In genomic region chr14:74712499-74713394, GRCh38 we compare ENCODE assay signal across 1 cellular context.
TF ChIP-seq lines count a peak whose summit lies in the region.

TSS of gene AREL1 (minus strand) at chr14:74713080. CDS start at chr14:74685615, 27,465 bp downstream.
A gene with protein sequence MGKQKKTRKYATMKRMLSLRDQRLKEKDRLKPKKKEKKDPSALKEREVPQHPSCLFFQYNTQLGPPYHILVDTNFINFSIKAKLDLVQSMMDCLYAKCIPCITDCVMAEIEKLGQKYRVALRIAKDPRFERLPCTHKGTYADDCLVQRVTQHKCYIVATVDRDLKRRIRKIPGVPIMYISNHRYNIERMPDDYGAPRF (plus strand): TSS chr14:74713144. CDS start chr14:74713198, 54 bp downstream.

TF ChIP-seq in HepG2, 621 proteins besides CTCF, POLR2A, EP300 and RAD21 (continued from another document and continues in another):
- TF ChIP-seq NFE2 (CRISPR knock-in tag; IDR thresholded peaks at IDR 0.05) = no peak
- no peak for TF ChIP-seq SNAI1 (CRISPR knock-in tag; IDR thresholded peaks at IDR 0.05; ENCODE audit: borderline replicate concordance)
- TF ChIP-seq CAMTA2 (CRISPR knock-in tag; IDR thresholded peaks at IDR 0.05; ENCODE audit: borderline replicate concordance) = no peak
- TF ChIP-seq, protein P1, sequence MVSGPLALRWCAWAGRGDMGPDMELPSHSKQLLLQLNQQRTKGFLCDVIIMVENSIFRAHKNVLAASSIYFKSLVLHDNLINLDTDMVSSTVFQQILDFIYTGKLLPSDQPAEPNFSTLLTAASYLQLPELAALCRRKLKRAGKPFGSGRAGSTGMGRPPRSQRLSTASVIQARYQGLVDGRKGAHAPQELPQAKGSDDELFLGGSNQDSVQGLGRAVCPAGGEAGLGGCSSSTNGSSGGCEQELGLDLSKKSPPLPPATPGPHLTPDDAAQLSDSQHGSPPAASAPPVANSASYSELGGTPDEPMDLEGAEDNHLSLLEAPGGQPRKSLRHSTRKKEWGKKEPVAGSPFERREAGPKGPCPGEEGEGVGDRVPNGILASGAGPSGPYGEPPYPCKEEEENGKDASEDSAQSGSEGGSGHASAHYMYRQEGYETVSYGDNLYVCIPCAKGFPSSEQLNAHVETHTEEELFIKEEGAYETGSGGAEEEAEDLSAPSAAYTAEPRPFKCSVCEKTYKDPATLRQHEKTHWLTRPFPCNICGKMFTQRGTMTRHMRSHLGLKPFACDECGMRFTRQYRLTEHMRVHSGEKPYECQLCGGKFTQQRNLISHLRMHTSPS (CRISPR knock-in tag; IDR thresholded peaks at IDR 0.05; ENCODE audit: low read depth) = no peak
- no peak for TF ChIP-seq KDM6A (CRISPR knock-in tag; IDR thresholded peaks at IDR 0.05; ENCODE audit: low read depth)
- 0 out of 2 replicates have a peak, but pooled peaks have one; percentile 65 for TF ChIP-seq ZNF619 (CRISPR knock-in tag; IDR thresholded peaks at IDR 0.05)
- TF ChIP-seq TOE1 (CRISPR knock-in tag; IDR thresholded peaks at IDR 0.05) = no peak
- TF ChIP-seq STAT6 (CRISPR knock-in tag; IDR thresholded peaks at IDR 0.05; ENCODE audit: borderline replicate concordance) = no peak
- TF ChIP-seq CBX1 (IDR thresholded peaks at IDR 0.05; ENCODE audit: low read depth) = no peak
- no peak for TF ChIP-seq HNRNPH1 (optimal IDR thresholded peaks at IDR 0.05; ENCODE audit: low read depth, low read length)
- TF ChIP-seq ZNF720 (CRISPR knock-in tag; IDR thresholded peaks at IDR 0.05) = no peak
- no peak for TF ChIP-seq REL (CRISPR knock-in tag; conservative IDR thresholded peaks at IDR 0.05)
- TF ChIP-seq, protein P2, sequence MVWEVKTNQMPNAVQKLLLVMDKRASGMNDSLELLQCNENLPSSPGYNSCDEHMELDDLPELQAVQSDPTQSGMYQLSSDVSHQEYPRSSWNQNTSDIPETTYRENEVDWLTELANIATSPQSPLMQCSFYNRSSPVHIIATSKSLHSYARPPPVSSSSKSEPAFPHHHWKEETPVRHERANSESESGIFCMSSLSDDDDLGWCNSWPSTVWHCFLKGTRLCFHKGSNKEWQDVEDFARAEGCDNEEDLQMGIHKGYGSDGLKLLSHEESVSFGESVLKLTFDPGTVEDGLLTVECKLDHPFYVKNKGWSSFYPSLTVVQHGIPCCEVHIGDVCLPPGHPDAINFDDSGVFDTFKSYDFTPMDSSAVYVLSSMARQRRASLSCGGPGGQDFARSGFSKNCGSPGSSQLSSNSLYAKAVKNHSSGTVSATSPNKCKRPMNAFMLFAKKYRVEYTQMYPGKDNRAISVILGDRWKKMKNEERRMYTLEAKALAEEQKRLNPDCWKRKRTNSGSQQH (CRISPR knock-in tag; IDR thresholded peaks at IDR 0.05; ENCODE audit: low read depth) = peak; percentile 94; the same call in 1 of the 2 replicates
- peak; percentile 39; the same call in 1 of the 2 replicates for TF ChIP-seq RFXANK (CRISPR knock-in tag; IDR thresholded peaks at IDR 0.05)
- TF ChIP-seq ARNTL (CRISPR knock-in tag; IDR thresholded peaks at IDR 0.05) = 0 out of 2 replicates have a peak, but pooled peaks have one; percentile 39
- TF ChIP-seq ZNF660 (CRISPR knock-in tag; IDR thresholded peaks at IDR 0.05; ENCODE audit: borderline replicate concordance, low read depth) = no peak
- peak; percentile 76; the same call in 1 of the 2 replicates for TF ChIP-seq MIER3 (CRISPR knock-in tag; IDR thresholded peaks at IDR 0.05; ENCODE audit: borderline replicate concordance)
- no peak for TF ChIP-seq MAFK (conservative IDR thresholded peaks at IDR 0.05 in 1 of 2, IDR thresholded peaks at IDR 0.05 in 1 of 2; ENCODE audit: low read length in 2 of 2)
- no peak for TF ChIP-seq ZNF296 (CRISPR knock-in tag; conservative IDR thresholded peaks at IDR 0.05)
- no peak for TF ChIP-seq MLXIP (CRISPR knock-in tag; IDR thresholded peaks at IDR 0.05; ENCODE audit: borderline replicate concordance)
- peak; percentile 19 for TF ChIP-seq TBL1XR1 (IDR thresholded peaks at IDR 0.05; ENCODE audit: borderline replicate concordance, low read length, partially characterized antibody)
- TF ChIP-seq ZC3H4 (CRISPR knock-in tag; IDR thresholded peaks at IDR 0.05; ENCODE audit: borderline replicate concordance) = no peak
- TF ChIP-seq DPF2 (CRISPR knock-in tag; IDR thresholded peaks at IDR 0.05; ENCODE audit: borderline replicate concordance, low read depth) = no peak
- 0 out of 2 replicates have a peak, but pooled peaks have one; percentile 64 for TF ChIP-seq SIX4 (CRISPR knock-in tag; IDR thresholded peaks at IDR 0.05)
- TF ChIP-seq ZNF766 (CRISPR knock-in tag; IDR thresholded peaks at IDR 0.05; ENCODE audit: borderline replicate concordance) = no peak
- 0 out of 2 replicates have a peak, but pooled peaks have one; percentile 18 for TF ChIP-seq ZNF441 (CRISPR knock-in tag; IDR thresholded peaks at IDR 0.05; ENCODE audit: borderline replicate concordance)
- TF ChIP-seq GABPA (IDR thresholded peaks at IDR 0.05; ENCODE audit: low read depth, low read length) = peak; percentile 93
- TF ChIP-seq GABPA (CRISPR knock-in tag; IDR thresholded peaks at IDR 0.05; ENCODE audit: low read depth) = peak; percentile 100
- TF ChIP-seq FOXK2 (IDR thresholded peaks at IDR 0.05) = no peak
- no peak for TF ChIP-seq FIP1L1 (IDR thresholded peaks at IDR 0.05; ENCODE audit: borderline replicate concordance, insufficient read depth, low read depth, low read length)
- TF ChIP-seq ISL2 (CRISPR knock-in tag; IDR thresholded peaks at IDR 0.05) = 0 out of 2 replicates have a peak, but pooled peaks have one; percentile 34
- TF ChIP-seq ZNF44 (CRISPR knock-in tag; IDR thresholded peaks at IDR 0.05) = no peak
- peak; percentile 46; the same call in 1 of the 2 replicates for TF ChIP-seq GMEB1 (CRISPR knock-in tag; IDR thresholded peaks at IDR 0.05; ENCODE audit: borderline replicate concordance)
- TF ChIP-seq IRF9 (CRISPR knock-in tag; IDR thresholded peaks at IDR 0.05; ENCODE audit: borderline replicate concordance) = peak; percentile 56; the same call in 1 of the 2 replicates
- no peak; the same call in 1 of the 2 replicates for TF ChIP-seq ZBTB7B (CRISPR knock-in tag; IDR thresholded peaks at IDR 0.05)
- peak; percentile 63 for TF ChIP-seq TAF1 (CRISPR knock-in tag; IDR thresholded peaks at IDR 0.05)
- TF ChIP-seq E2F2 (CRISPR knock-in tag; IDR thresholded peaks at IDR 0.05; ENCODE audit: borderline replicate concordance) = no peak
- TF ChIP-seq ZFP62 (CRISPR knock-in tag; IDR thresholded peaks at IDR 0.05) = no peak
- peak; percentile 25 for TF ChIP-seq TEAD3 (CRISPR knock-in tag; optimal IDR thresholded peaks at IDR 0.05; ENCODE audit: borderline replicate concordance)
- TF ChIP-seq ZFYVE20 (CRISPR knock-in tag; IDR thresholded peaks at IDR 0.05; ENCODE audit: borderline replicate concordance, low read depth) = no peak
- no peak for TF ChIP-seq NCOA1 (CRISPR knock-in tag; IDR thresholded peaks at IDR 0.05)
- TF ChIP-seq ZNF772 (CRISPR knock-in tag; IDR thresholded peaks at IDR 0.05) = no peak
- TF ChIP-seq NAIF1 (CRISPR knock-in tag; IDR thresholded peaks at IDR 0.05; ENCODE audit: borderline replicate concordance) = no peak
- TF ChIP-seq MLLT10 (CRISPR knock-in tag; IDR thresholded peaks at IDR 0.05) = no peak
- no peak for TF ChIP-seq KLF13 (CRISPR knock-in tag; IDR thresholded peaks at IDR 0.05)
- TF ChIP-seq ZNF136 (CRISPR knock-in tag; IDR thresholded peaks at IDR 0.05; ENCODE audit: low read depth) = no peak
- no peak for TF ChIP-seq ZNF776 (CRISPR knock-in tag; IDR thresholded peaks at IDR 0.05)
- no peak for TF ChIP-seq HOXA7 (CRISPR knock-in tag; IDR thresholded peaks at IDR 0.05)
- peak; percentile 53; the same call in 1 of the 2 replicates for TF ChIP-seq SRY (CRISPR knock-in tag; IDR thresholded peaks at IDR 0.05)
- peak; percentile 29; the same call in 1 of the 2 replicates for TF ChIP-seq ZNF335 (CRISPR knock-in tag; IDR thresholded peaks at IDR 0.05)
- no peak for TF ChIP-seq ZNF367 (CRISPR knock-in tag; IDR thresholded peaks at IDR 0.05; ENCODE audit: borderline replicate concordance)
- TF ChIP-seq THAP9 (CRISPR knock-in tag; IDR thresholded peaks at IDR 0.05; ENCODE audit: borderline replicate concordance) = peak; percentile 85
- TF ChIP-seq ZFP1 (CRISPR knock-in tag; IDR thresholded peaks at IDR 0.05) = no peak
- TF ChIP-seq ZNF484 (CRISPR knock-in tag; IDR thresholded peaks at IDR 0.05; ENCODE audit: borderline replicate concordance, low read depth) = no peak
- TF ChIP-seq MAF1 (CRISPR knock-in tag; IDR thresholded peaks at IDR 0.05; ENCODE audit: borderline replicate concordance) = no peak
